In the genomic region with DNA sequence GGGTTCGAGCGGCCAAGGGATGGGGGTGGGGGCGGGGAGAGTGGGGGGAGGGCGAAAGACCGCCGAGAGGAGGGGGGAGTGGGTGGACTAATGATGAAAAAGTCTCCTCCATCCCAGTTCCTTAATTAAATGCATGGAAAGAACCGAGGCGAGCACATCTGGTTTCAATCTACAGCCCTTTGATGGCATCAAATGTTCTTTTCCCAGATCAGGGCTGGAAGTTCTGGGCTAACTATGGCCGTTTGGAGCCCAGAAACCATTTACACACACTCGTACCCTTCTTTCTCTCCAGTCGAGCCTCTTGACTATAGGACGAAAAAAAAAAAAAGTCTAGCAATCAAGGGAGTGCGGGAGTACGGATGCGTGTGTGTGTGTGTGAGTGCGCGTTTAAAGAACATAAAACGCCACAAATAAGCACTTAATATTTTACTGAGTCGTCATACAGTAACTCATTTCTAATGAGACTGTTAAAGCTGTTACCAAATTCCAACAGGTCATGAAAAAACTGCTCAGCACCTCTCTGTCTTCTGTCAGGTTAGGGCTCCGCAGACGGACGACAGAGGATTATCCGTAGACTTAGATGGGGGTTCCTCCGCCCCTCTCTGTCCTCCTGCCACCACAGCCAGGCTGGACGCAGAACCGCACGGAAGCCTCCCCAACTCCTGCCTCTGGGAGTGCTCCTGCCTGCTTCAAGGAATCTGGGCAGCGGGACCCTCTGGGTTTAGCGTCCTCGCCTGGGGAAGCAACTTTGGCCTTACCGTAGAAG, we compare ENCODE assay signal across 9 cellular contexts. TPM values are rescaled to one million over a fixed set of nuclear protein-coding genes. Genes with fewer than 3 reads are reported as not detected.
A peak's percentile ranks its signal among the peaks of the same experiment; 100 is the strongest.
DNase-seq lines count a peak whose midpoint lies in the region; ATAC-seq, FAIRE-seq and TF ChIP-seq lines count a peak whose summit lies in the region.
"Had no signal": no experiment of that assay in that cellular context is flagged by ENCODE, and none has a peak within 500 bp of the region (broad histone marks: within the 10 kb centered on the region; RNA-seq: fewer than 3 reads in every experiment).

No MANE protein-coding gene starts in this region.

- H3K36me3 ChIP-seq in Panc1 (ENCODE audit: control insufficient read depth, insufficient read depth, low read length) (no peaks in the 10 kb centered on the region), gastroesophageal sphincter (no peaks in the 10 kb centered on the region), psoas muscle (ENCODE audit: insufficient read depth in 1 of 2, low read depth in 1 of 2) (no peaks in the 10 kb centered on the region), Caco-2 (ENCODE audit: control insufficient read depth, insufficient read depth, low read length) (no peaks in the 10 kb centered on the region)

- no peak overlapping the region for H3K4me3 Mint-ChIP-seq in Caco-2 (ENCODE audit: unreplicated experiment)

- H3K9me3 ChIP-seq in Panc1 (ENCODE audit: control insufficient read depth, insufficient read depth, low read depth, low read length) = no peaks in the 10 kb centered on the region
- H3K9me3 ChIP-seq in gastroesophageal sphincter = no peaks in the 10 kb centered on the region
- no peaks in the 10 kb centered on the region for H3K9me3 ChIP-seq in psoas muscle
- H3K9me3 ChIP-seq in Caco-2 = no peaks in the 10 kb centered on the region

- H3K27ac Mint-ChIP-seq in Caco-2 (ENCODE audit: unreplicated experiment) = no peak overlapping the region
- H3K27ac Mint-ChIP-seq: activated T-helper 2 cell treated with anti-CD3 and anti-CD28 coated beads, Interferon-gamma antibody, Interleukin-2, Interleukin-4, amounts not matched to agents 10 μg/mL and 5 μg/mL and 100 μg/mL, durations not matched to agents 14 hours and 24 hours and 36 hours had no signal

- intact Hi-C loops in Panc1 (cut with micrococcal nuclease; ENCODE audit: unreplicated experiment) (no loop called here), psoas muscle (cut with DNase I) (loop anchor here (1.0 to 10.0 kb wide), 5 partner anchors 41 to 647 kb away; a partner anchor contains a TSS), Caco-2 (cut with micrococcal nuclease; ENCODE audit: unreplicated experiment) (no loop called here)

- in situ Hi-C loops in Panc1 (cut with HindIII; ENCODE audit: low pct_unique_long_range_greater_than_20kb, low sequenced_read_pairs) = no loop called here

- peak; percentile 42; the same call in 1 of the 2 replicates for ATAC-seq in Panc1
- ATAC-seq in gastroesophageal sphincter = peak; percentile 38
- ATAC-seq in psoas muscle = peak; percentile 34 to 60 (median 47)
- no peak for ATAC-seq in GM19035 (IDR thresholded peaks at IDR 0.05; ENCODE audit: unreplicated experiment)

- H3K27me3 ChIP-seq in Panc1 (ENCODE audit: control insufficient read depth, insufficient read depth, low read length) (peaks cover 8% of the 10 kb centered on the region; the same call in 1 of the 2 replicates), gastroesophageal sphincter (peaks cover 95% of the 10 kb centered on the region), psoas muscle (ENCODE audit: insufficient read depth in 3 of 3, low read length in 2 of 3) (peaks cover 0 to 4% (median 0%) of the 10 kb centered on the region in 3 donors), Caco-2 (replicated peaks; ENCODE audit: control insufficient read depth, insufficient read depth, low read length) (no peaks in the 10 kb centered on the region)

- peaks cover 6% of the 10 kb centered on the region for H3K36me3 Mint-ChIP-seq in Caco-2 (ENCODE audit: insufficient read depth, unreplicated experiment)

- DNase-seq in D721Med (ENCODE audit: insufficient read length, low spot score) (peak; percentile 78), Panc1 (ENCODE audit: low read depth, low spot score) (no peak), psoas muscle (peak; percentile 61 to 72), Caco-2 (no peak), NCI-H345 (lab: John Stamatoyannopoulos, UW) (no peak)
- DNase-seq in stimulated activated CD4-positive, alpha-beta T cell treated with anti-CD3 and anti-CD28 coated beads, Interleukin-2, amount 100 ng/mL, for 24 hours = no peak

- no peak for TF ChIP-seq CTCF in D721Med (IDR thresholded peaks at IDR 0.05; ENCODE audit: insufficient read depth, missing control alignments)
- no peak for TF ChIP-seq CTCF in Panc1 (IDR thresholded peaks at IDR 0.05)
- no peak for TF ChIP-seq CTCF in gastroesophageal sphincter (IDR thresholded peaks at IDR 0.05)
- peak; percentile 18 for TF ChIP-seq CTCF in psoas muscle (IDR thresholded peaks at IDR 0.05)
- no peak for TF ChIP-seq CTCF in Caco-2 (IDR thresholded peaks at IDR 0.05; ENCODE audit: insufficient read depth in 1 of 2, low read depth in 1 of 2, low read length in 1 of 2, severe bottlenecking in 1 of 2, unreplicated experiment in 1 of 2)

- CTCF ChIA-PET in Panc1 (lab: Charles Lee) (no interaction called here), Caco-2 (lab: Charles Lee) (no interaction called here)

- no peak for TF ChIP-seq POLR2A in gastroesophageal sphincter (IDR thresholded peaks at IDR 0.05)

- BruUV-seq in Panc1 (replicated peaks; lab: Mats Ljungman, UMichigan) (no TSS peak), Caco-2 (replicated peaks; lab: Mats Ljungman, UMichigan) (no TSS peak)

- POLR2A ChIA-PET in Panc1 (lab: Charles Lee) (no interaction called here), Caco-2 (lab: Charles Lee) (no interaction called here)

- H3K27ac ChIP-seq in Panc1 (ENCODE audit: low read length) = no peak overlapping the region
- peak overlapping the region; percentile 24 to 88 (median 74) for H3K27ac ChIP-seq in gastroesophageal sphincter
- peak overlapping the region; percentile 91 for H3K27ac ChIP-seq in psoas muscle

- H3K4me1 ChIP-seq in Panc1 (ENCODE audit: control insufficient read depth, insufficient read depth, low read length) (no peaks in the 10 kb centered on the region), gastroesophageal sphincter (peaks cover 0 to 53% (median 10%) of the 10 kb centered on the region in 3 donors), psoas muscle (peaks cover 4% of the 10 kb centered on the region), Caco-2 (no peaks in the 10 kb centered on the region)

- peaks cover 12% of the 10 kb centered on the region for H3K27me3 Mint-ChIP-seq in Caco-2 (ENCODE audit: insufficient read depth, unreplicated experiment)

- peak; percentile 92 for FAIRE-seq in D721Med (lab: Jason Lieb, UNC)

- H3K4me3 ChIP-seq in Panc1 (ENCODE audit: low read depth in 2 of 2, low read length in 2 of 2) (peak overlapping the region; percentile 14 to 38; a peak in 3 of 4 replicates), gastroesophageal sphincter (peak overlapping the region; percentile 62 to 64), psoas muscle (peak overlapping the region; percentile 72), Caco-2 (ENCODE audit: low read depth, low read length) (no peak overlapping the region)

- 1 to 6% methylated on average over 14 to 15 of the region's 31 CpGs for WGBS in gastroesophageal sphincter (ENCODE audit: low coverage in 1 of 2), 2 donors
- 1 to 2% (median 2%) methylated on average over 27 to 31 of the region's 31 CpGs for WGBS in psoas muscle, 3 donors

- TF ChIP-seq EP300 in gastroesophageal sphincter (IDR thresholded peaks at IDR 0.05) = no peak

- no peaks in the 10 kb centered on the region for H3K4me1 Mint-ChIP-seq in Caco-2 (ENCODE audit: low read depth, unreplicated experiment)

- H3K9me3 Mint-ChIP-seq in Caco-2 (ENCODE audit: unreplicated experiment) = no peaks in the 10 kb centered on the region
- H3K9me3 Mint-ChIP-seq: activated T-helper 2 cell treated with anti-CD3 and anti-CD28 coated beads, Interferon-gamma antibody, Interleukin-2, Interleukin-4, amounts not matched to agents 10 μg/mL and 5 μg/mL and 100 μg/mL, durations not matched to agents 14 hours and 24 hours and 36 hours had no signal

RNA-seq across cellular contexts. Expression of a gene that starts 2.1 kb away (rescaled TPM):
- total RNA-seq in Panc1 (2021; ENCODE audit: unreplicated experiment) (0.69 TPM), gastroesophageal sphincter (10 to 100 TPM; 13.4 to 27.9 (median 21.4) TPM), psoas muscle (100 to 1,000 TPM in 3 of 4 donors, 10 to 100 TPM in 1; 61.4 to 256 (median 116) TPM), Caco-2 (2022) (not detected in 2 replicates)
- polyA plus RNA-seq in Panc1 (2012; ENCODE audit: insufficient read length) = 0.18 TPM
- polyA plus RNA-seq in psoas muscle = 10 to 100 TPM; 27.7 to 64.1 (median 53.7) TPM
- total RNA-seq: activated T-helper 2 cell treated with anti-CD3 and anti-CD28 coated beads, Interferon-gamma antibody, Interleukin-2, Interleukin-4, amounts not matched to agents 10 μg/mL and 5 μg/mL and 100 μg/mL, durations not matched to agents 14 hours and 24 hours and 36 hours had no signal

Comparison
In these comparisons a context has a peak if more than half of its experiments do, and no peak if none do; other contexts are left out.
1. DNase-seq: peak in D721Med (single experiment) and psoas muscle (2 of 2); none in Panc1 (single experiment), Caco-2 (0 of 2), stimulated activated CD4-positive, alpha-beta T cell treated with anti-CD3 and anti-CD28 coated beads, Interleukin-2, amount 100 ng/mL, for 24 hours (0 of 2) and NCI-H345 (single experiment).
2. intact Hi-C loops: an anchor here in psoas muscle (1.0 to 10.0 kb wide); none called in Panc1 and Caco-2.